Comparison of ENCODE assay signal across 11 cellular contexts in genomic region chr15:88591384-88591783, GRCh38. TPM values are rescaled to one million over a fixed set of nuclear protein-coding genes. Genes with fewer than 3 reads are reported as not detected.
"Had no signal": no experiment of that assay in that cellular context is flagged by ENCODE, and none has a peak within 500 bp of the region (broad histone marks: within the 10 kb centered on the region; RNA-seq: fewer than 3 reads in every experiment).

No MANE protein-coding gene starts in this region.

- H3K4me3 ChIP-seq: GM23248, GM23338, HAP-1 had no signal

- H3K4me3 Mint-ChIP-seq: GM23338, H9, HFFc6 had no signal

- H3K4me1 Mint-ChIP-seq: H9 had no signal

- H3K36me3 ChIP-seq: HAP-1 had no signal

- DNase-seq: GM23248, GOT3, H7, H9, HCEC 1CT, HFFc6 had no signal

- H2AFZ ChIP-seq: GM23248, GM23338 had no signal

- H3K9me3 ChIP-seq: HAP-1 had no signal

- H3K4me2 ChIP-seq: GM23338 had no signal

- H3K27ac Mint-ChIP-seq: GM23338, H9, HFFc6 had no signal

- ATAC-seq: GM23338, HCT116 had no signal

- H3K4me1 ChIP-seq: HAP-1 had no signal

- FAIRE-seq: H1, H54 had no signal

- H3K9me3 Mint-ChIP-seq: GM23338, H9, HFFc6 had no signal

- H3K9ac ChIP-seq: GM23248 had no signal

- H3K27ac ChIP-seq: GM23248 had no signal

RNA-seq across cellular contexts. Expression of gene ISG20, which starts 47.4 kb away (rescaled TPM):
- total RNA-seq: GM23248 had no signal
